7 cellular contexts compared by ENCODE assay signal in genomic region chr17:81566461-81567126, GRCh38. TPM values are rescaled to one million over a fixed set of nuclear protein-coding genes. Genes with fewer than 3 reads are reported as not detected.
DNase-seq lines count a peak whose midpoint lies in the region; ATAC-seq and TF ChIP-seq lines count a peak whose summit lies in the region.

No MANE protein-coding gene starts in this region.

- no peak overlapping the region for H3K27ac Mint-ChIP-seq in activated CD8-positive, alpha-beta memory T cell treated with anti-CD3 and anti-CD28 coated beads, Interleukin-2, amount 10 ng/mL, durations not matched to agents 7 days and 5 days

- H3K27ac ChIP-seq in HL-60 (replicated peaks) (peak overlapping the region; percentile 55), dorsolateral prefrontal cortex (peak overlapping the region in 56 of 59 donors; percentile 1 to 83 (median 65)), muscle layer of colon (ENCODE audit: low read depth, low read length) (peak overlapping the region; percentile 93)

- H3K4me3 Mint-ChIP-seq in activated CD8-positive, alpha-beta memory T cell treated with anti-CD3 and anti-CD28 coated beads, Interleukin-2, amount 10 ng/mL, durations not matched to agents 7 days and 5 days, result no peak overlapping the region

- ATAC-seq in GM21423 (IDR thresholded peaks at IDR 0.05; ENCODE audit: unreplicated experiment) (no peak), GM21390 (IDR thresholded peaks at IDR 0.05; ENCODE audit: unreplicated experiment) (no peak)
- ATAC-seq in activated CD8-positive, alpha-beta memory T cell treated with anti-CD3 and anti-CD28 coated beads, Interleukin-2, amount 10 ng/mL, durations not matched to agents 7 days and 5 days, result no peak

- no peaks in the 10 kb centered on the region for H3K4me1 Mint-ChIP-seq in activated CD8-positive, alpha-beta memory T cell treated with anti-CD3 and anti-CD28 coated beads, Interleukin-2, amount 10 ng/mL, durations not matched to agents 7 days and 5 days

- H3K27me3 Mint-ChIP-seq in activated CD8-positive, alpha-beta memory T cell treated with anti-CD3 and anti-CD28 coated beads, Interleukin-2, amount 10 ng/mL, durations not matched to agents 7 days and 5 days, result no peaks in the 10 kb centered on the region

- H3K9ac ChIP-seq in muscle layer of colon (ENCODE audit: low read length), result peak overlapping the region; percentile 15

- peaks cover 37% of the 10 kb centered on the region for H3K4me1 ChIP-seq in muscle layer of colon (ENCODE audit: insufficient read depth, low read length)

- H3K36me3 ChIP-seq in muscle layer of colon (ENCODE audit: insufficient read depth, low read length), result peaks cover 71% of the 10 kb centered on the region

- no peaks in the 10 kb centered on the region for H3K9me3 Mint-ChIP-seq in activated CD8-positive, alpha-beta memory T cell treated with anti-CD3 and anti-CD28 coated beads, Interleukin-2, amount 10 ng/mL, durations not matched to agents 7 days and 5 days (ENCODE audit: low read depth)

- H3K9me3 ChIP-seq in muscle layer of colon (ENCODE audit: low read length), result no peaks in the 10 kb centered on the region

- intact Hi-C loops in dorsolateral prefrontal cortex (cut with DNase I), result no loop called here

- DNase-seq in HL-60 (ENCODE audit: low read depth in 1 of 2, low spot score in 1 of 2) (peak in 1 of 2 experiments; percentile 87), NCI-H69 (lab: John Stamatoyannopoulos, UW) (peak; percentile 88), dorsolateral prefrontal cortex (peak in 4 of 10 donors; percentile 41 to 63 (median 55))
- no peak for DNase-seq in activated CD8-positive, alpha-beta memory T cell treated with anti-CD3 and anti-CD28 coated beads, Interleukin-2, amount 10 ng/mL, durations not matched to agents 7 days and 5 days

- H3K4me3 ChIP-seq in HL-60 (replicated peaks; ENCODE audit: insufficient read depth, low read length) (no peak overlapping the region), dorsolateral prefrontal cortex (peak overlapping the region in 9 of 59 donors; percentile 4 to 27 (median 18)), muscle layer of colon (ENCODE audit: low read depth in 1 of 2, low read length in 2 of 2) (peak overlapping the region; percentile 28 to 29)

- H3K27me3 ChIP-seq in HL-60 (ENCODE audit: insufficient read depth, poor library complexity, severe bottlenecking) (no peaks in the 10 kb centered on the region), dorsolateral prefrontal cortex (no peaks in the 10 kb centered on the region), muscle layer of colon (ENCODE audit: control insufficient read depth in 1 of 2, insufficient read depth in 2 of 2, low read length in 2 of 2) (no peaks in the 10 kb centered on the region)

- CTCF ChIA-PET in activated CD8-positive, alpha-beta memory T cell treated with anti-CD3 and anti-CD28 coated beads, Interleukin-2, amount 10 ng/mL, durations not matched to agents 7 days and 5 days (lab: Charles Lee), result interaction anchor here (1.0 to 1.9 kb wide), 3 partner anchors 35 to 393 kb away, joined by 3 to 5 read pairs (median 4); no protein-coding TSS in a partner anchor

- peaks cover 31% of the 10 kb centered on the region for H3K36me3 Mint-ChIP-seq in activated CD8-positive, alpha-beta memory T cell treated with anti-CD3 and anti-CD28 coated beads, Interleukin-2, amount 10 ng/mL, durations not matched to agents 7 days and 5 days

- no peak for TF ChIP-seq CTCF in HL-60 (IDR thresholded peaks at IDR 0.05; ENCODE audit: insufficient read depth, low read length)
- TF ChIP-seq CTCF in dorsolateral prefrontal cortex (IDR thresholded peaks at IDR 0.05 in 54 of 56, conservative IDR thresholded peaks at IDR 0.05 in 2 of 56; ENCODE audit: low read depth in 1 of 56, partially characterized antibody in 56 of 56), result peak in 1 of 56 donors; percentile 14

RNA-seq across cellular contexts. Expression of gene FAAP100, which starts 14.4 kb away (rescaled TPM):
- 10 to 100 TPM; 11.9 to 29.9 (median 19.3) TPM for total RNA-seq in dorsolateral prefrontal cortex
- 10 to 100 TPM; 39.8 to 44.5 TPM for total RNA-seq in activated CD8-positive, alpha-beta memory T cell treated with anti-CD3 and anti-CD28 coated beads, Interleukin-2, amount 10 ng/mL, durations not matched to agents 7 days and 5 days

RNA-seq across cellular contexts. Expression of gene FSCN2, which starts 38.4 kb away (rescaled TPM):
- 1 to 10 TPM in 111 of 120 experiments, under 1 TPM in 9; 0.52 to 5.1 (median 2.0) TPM for total RNA-seq in dorsolateral prefrontal cortex
- under 1 TPM; 0.41 to 0.56 TPM for total RNA-seq in activated CD8-positive, alpha-beta memory T cell treated with anti-CD3 and anti-CD28 coated beads, Interleukin-2, amount 10 ng/mL, durations not matched to agents 7 days and 5 days

RNA-seq across cellular contexts. Expression of gene ACTG1, which starts 54.0 kb away (rescaled TPM):
- total RNA-seq in dorsolateral prefrontal cortex, result 1,000 to 10,000 TPM in 85 of 120 experiments, 100 to 1,000 TPM in 35; 558 to 1,589 (median 1,117) TPM
- total RNA-seq in activated CD8-positive, alpha-beta memory T cell treated with anti-CD3 and anti-CD28 coated beads, Interleukin-2, amount 10 ng/mL, durations not matched to agents 7 days and 5 days, result 1,000 to 10,000 TPM; 3,566 to 4,759 TPM
